In the genomic region with DNA sequence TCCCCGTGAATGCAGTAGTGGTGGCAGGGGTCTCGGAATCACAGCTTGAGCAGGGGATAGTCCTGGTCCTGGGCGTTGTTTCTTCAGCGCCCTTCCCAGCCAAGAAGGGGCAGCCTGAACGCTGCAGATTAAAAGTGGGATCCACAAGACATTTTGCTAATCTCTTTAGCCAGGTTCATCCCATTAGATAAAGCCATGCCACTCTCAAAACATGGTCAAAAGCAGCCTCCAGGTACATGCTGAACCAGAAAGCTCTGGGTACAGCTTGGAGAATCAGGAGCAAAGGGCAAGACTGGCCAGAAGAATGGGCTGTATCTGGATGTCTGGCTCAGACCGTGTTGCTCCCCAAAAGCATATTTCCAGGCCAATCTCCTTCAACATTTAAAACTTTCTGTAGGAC, we compare ENCODE assay signal across 31 cellular contexts. TPM values are rescaled to one million over a fixed set of nuclear protein-coding genes. Genes with fewer than 3 reads are reported as not detected.
"Had no signal": no experiment of that assay in that cellular context is flagged by ENCODE, and none has a peak within 500 bp of the region (broad histone marks: within the 10 kb centered on the region; RNA-seq: fewer than 3 reads in every experiment).

Gene PRPH2, minus strand, starts transcription at position 101 of the 400 bp plus-strand sequence. CDS start 263 bp downstream, outside the sequence.

- H3K27ac Mint-ChIP-seq: activated CD4-positive, alpha-beta memory T cell treated with anti-CD3 and anti-CD28 coated beads for 36 hours; activated CD4-positive, alpha-beta T cell treated with anti-CD3 and anti-CD28 coated beads for 36 hours; activated CD4-positive, alpha-beta T cell treated with anti-CD3 and anti-CD28 coated beads, Interleukin-2, amount 10 ng/mL, durations not matched to agents 24 days and 14 days; activated CD8-positive, alpha-beta memory T cell treated with anti-CD3 and anti-CD28 coated beads, Interleukin-2, amount 10 ng/mL, durations not matched to agents 7 days and 5 days; activated CD8-positive, alpha-beta T cell treated with anti-CD3 and anti-CD28 coated beads, Interleukin-2, amount 10 ng/mL, durations not matched to agents 7 days and 5 days; activated naive CD4-positive, alpha-beta T cell treated with anti-CD3 and anti-CD28 coated beads, Interleukin-2, amount 10 ng/mL, durations not matched to agents 7 days and 5 days; activated naive CD8-positive, alpha-beta T cell; activated T-cell treated with anti-CD3 and anti-CD28 coated beads, Interleukin-2, amount 50 U/mL, for 24 hours; activated T-cell treated with anti-CD3 and anti-CD28 coated beads, Interleukin-2, amount 50 U/mL, for 72 hours; activated T-helper 2 cell treated with anti-CD3 and anti-CD28 coated beads, Interferon-gamma antibody, Interleukin-2, Interleukin-4, amounts not matched to agents 10 μg/mL and 5 μg/mL and 100 μg/mL, durations not matched to agents 14 hours and 24 hours and 36 hours; endodermal cell; T-helper 17 cell; T-helper 2 cell treated with Interferon-gamma antibody and Interleukin-4, amounts not matched to agents 5 μg/mL and 100 μg/mL, for 36 hours had no signal

- H3K4me3 Mint-ChIP-seq: activated CD4-positive, alpha-beta memory T cell treated with anti-CD3 and anti-CD28 coated beads for 36 hours; activated CD4-positive, alpha-beta T cell treated with anti-CD3 and anti-CD28 coated beads for 36 hours; activated CD4-positive, alpha-beta T cell treated with anti-CD3 and anti-CD28 coated beads, Interleukin-2, amount 10 ng/mL, durations not matched to agents 24 days and 14 days; activated CD8-positive, alpha-beta memory T cell treated with anti-CD3 and anti-CD28 coated beads, Interleukin-2, amount 10 ng/mL, durations not matched to agents 7 days and 5 days; activated CD8-positive, alpha-beta T cell treated with anti-CD3 and anti-CD28 coated beads, Interleukin-2, amount 10 ng/mL, durations not matched to agents 7 days and 5 days; activated naive CD4-positive, alpha-beta T cell treated with anti-CD3 and anti-CD28 coated beads, Interleukin-2, amount 10 ng/mL, durations not matched to agents 7 days and 5 days; activated naive CD8-positive, alpha-beta T cell; activated T-cell treated with anti-CD3 and anti-CD28 coated beads, Interleukin-2, amount 50 U/mL, for 24 hours; activated T-cell treated with anti-CD3 and anti-CD28 coated beads, Interleukin-2, amount 50 U/mL, for 72 hours; endodermal cell; T-helper 17 cell; T-helper 2 cell treated with Interferon-gamma antibody and Interleukin-4, amounts not matched to agents 5 μg/mL and 100 μg/mL, for 36 hours had no signal

- H3K36me3 Mint-ChIP-seq: activated CD4-positive, alpha-beta memory T cell treated with anti-CD3 and anti-CD28 coated beads for 36 hours; activated CD8-positive, alpha-beta memory T cell treated with anti-CD3 and anti-CD28 coated beads, Interleukin-2, amount 10 ng/mL, durations not matched to agents 7 days and 5 days; activated naive CD8-positive, alpha-beta T cell had no signal

- ATAC-seq: activated CD4-positive, alpha-beta T cell treated with anti-CD3 and anti-CD28 coated beads for 36 hours; activated CD8-positive, alpha-beta memory T cell treated with anti-CD3 and anti-CD28 coated beads, Interleukin-2, amount 10 ng/mL, durations not matched to agents 7 days and 5 days; activated CD8-positive, alpha-beta T cell treated with anti-CD3 and anti-CD28 coated beads, Interleukin-2, amount 10 ng/mL, durations not matched to agents 7 days and 5 days; activated T-cell treated with anti-CD3 and anti-CD28 coated beads, Interleukin-2, amount 50 U/mL, for 72 hours; body of pancreas; esophagus mucosa; T-helper 17 cell had no signal

- H3K27me3 Mint-ChIP-seq: activated CD4-positive, alpha-beta memory T cell treated with anti-CD3 and anti-CD28 coated beads for 36 hours; activated CD4-positive, alpha-beta T cell treated with anti-CD3 and anti-CD28 coated beads for 36 hours; activated naive CD8-positive, alpha-beta T cell; activated T-cell treated with anti-CD3 and anti-CD28 coated beads, Interleukin-2, amount 50 U/mL, for 24 hours had no signal

- DNase-seq: activated CD4-positive, alpha-beta memory T cell treated with anti-CD3 and anti-CD28 coated beads for 36 hours; activated CD4-positive, alpha-beta T cell treated with anti-CD3 and anti-CD28 coated beads for 36 hours; activated CD4-positive, alpha-beta T cell treated with anti-CD3 and anti-CD28 coated beads, Interleukin-2, amount 10 ng/mL, durations not matched to agents 24 days and 14 days; activated CD4-positive, CD25-positive, alpha-beta regulatory T cell; activated CD4-positive, CD25-positive, alpha-beta regulatory T cell treated with anti-CD3 and anti-CD28 coated beads, Interleukin-2, amount 50 U/mL, for 72 hours; activated CD8-positive, alpha-beta memory T cell treated with anti-CD3 and anti-CD28 coated beads, Interleukin-2, amount 10 ng/mL, durations not matched to agents 7 days and 5 days; activated CD8-positive, alpha-beta memory T cell treated with anti-CD3 and anti-CD28 coated beads, Interleukin-2, amount 50 U/mL, for 48 hours; activated CD8-positive, alpha-beta T cell treated with anti-CD3 and anti-CD28 coated beads, Interleukin-2, amount 10 ng/mL, durations not matched to agents 7 days and 5 days; activated effector memory CD4-positive, alpha-beta T cell treated with anti-CD3 and anti-CD28 coated beads, Interleukin-2, amount 50 U/mL, for 16 hours; activated naive CD4-positive, alpha-beta T cell treated with anti-CD3 and anti-CD28 coated beads, Interleukin-2, amount 10 ng/mL, durations not matched to agents 7 days and 5 days; activated T-cell treated with anti-CD3 and anti-CD28 coated beads for 4 hours; activated T-cell treated with anti-CD3 and anti-CD28 coated beads, Interleukin-2, amount 50 U/mL, for 24 hours; activated T-cell treated with anti-CD3 and anti-CD28 coated beads, Interleukin-2, amount 50 U/mL, for 72 hours; amniotic stem cell; anterior cingulate cortex; body of pancreas; central memory CD4-positive, alpha-beta T cell; cerebellar nuclear complex; colonic mucosa; dorsolateral prefrontal cortex; effector memory CD4-positive, alpha-beta T cell; endodermal cell; foreskin fibroblast; head of caudate nucleus; T-helper 1 cell; T-helper 17 cell; T1000 had no signal

- H3K9me3 Mint-ChIP-seq: activated CD4-positive, alpha-beta memory T cell treated with anti-CD3 and anti-CD28 coated beads for 36 hours; activated CD4-positive, alpha-beta T cell treated with anti-CD3 and anti-CD28 coated beads, Interleukin-2, amount 10 ng/mL, durations not matched to agents 24 days and 14 days; activated naive CD4-positive, alpha-beta T cell treated with anti-CD3 and anti-CD28 coated beads, Interleukin-2, amount 10 ng/mL, durations not matched to agents 7 days and 5 days; activated T-cell treated with anti-CD3 and anti-CD28 coated beads, Interleukin-2, amount 50 U/mL, for 24 hours; activated T-cell treated with anti-CD3 and anti-CD28 coated beads, Interleukin-2, amount 50 U/mL, for 72 hours; activated T-helper 2 cell treated with anti-CD3 and anti-CD28 coated beads, Interferon-gamma antibody, Interleukin-2, Interleukin-4, amounts not matched to agents 10 μg/mL and 5 μg/mL and 100 μg/mL, durations not matched to agents 14 hours and 24 hours and 36 hours; endodermal cell; T-helper 2 cell treated with Interferon-gamma antibody and Interleukin-4, amounts not matched to agents 5 μg/mL and 100 μg/mL, for 36 hours had no signal

RNA-seq across cellular contexts. Expression of gene PRPH2, which starts in this region (rescaled TPM):
- total RNA-seq: activated CD4-positive, alpha-beta memory T cell treated with anti-CD3 and anti-CD28 coated beads for 36 hours; activated CD4-positive, alpha-beta T cell treated with anti-CD3 and anti-CD28 coated beads for 36 hours; activated CD4-positive, alpha-beta T cell treated with anti-CD3 and anti-CD28 coated beads, Interleukin-2, amount 10 ng/mL, durations not matched to agents 24 days and 14 days; activated CD8-positive, alpha-beta T cell treated with anti-CD3 and anti-CD28 coated beads, Interleukin-2, amount 10 ng/mL, durations not matched to agents 7 days and 5 days; activated T-helper 2 cell treated with anti-CD3 and anti-CD28 coated beads, Interferon-gamma antibody, Interleukin-2, Interleukin-4, amounts not matched to agents 10 μg/mL and 5 μg/mL and 100 μg/mL, durations not matched to agents 14 hours and 24 hours and 36 hours; T-helper 17 cell had no signal
